In the genomic region with DNA sequence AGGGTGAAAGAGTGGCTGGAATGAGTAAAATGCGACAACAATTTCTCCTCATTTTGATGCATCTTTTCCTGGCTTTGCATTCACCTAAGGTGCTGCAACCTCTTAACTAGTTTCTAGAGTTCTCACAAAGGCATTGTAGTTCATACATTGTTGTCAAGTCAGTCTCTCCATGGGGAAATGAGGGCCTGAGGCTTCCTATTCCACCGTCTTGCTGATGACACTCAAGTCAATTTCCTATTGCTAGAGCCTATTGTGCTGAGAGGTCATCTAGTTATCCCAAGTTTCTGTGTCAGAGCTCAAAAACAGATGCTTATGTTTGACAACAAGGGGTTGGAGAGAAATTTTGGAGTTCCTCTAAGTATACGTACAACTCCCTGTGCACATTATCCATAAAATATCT, we compare ENCODE assay signal across 1 cellular context.
TF ChIP-seq lines count a peak whose summit lies in the region.

No MANE protein-coding gene starts in this region.

TF ChIP-seq in H1, 55 proteins besides CTCF, POLR2A, EP300 and RAD21:
- TF ChIP-seq CHD2 (IDR thresholded peaks at IDR 0.05; ENCODE audit: low read length) (no peak), CBX5 (IDR thresholded peaks at IDR 0.05; ENCODE audit: low read depth, low read length) (no peak), USF2 (IDR thresholded peaks at IDR 0.05; ENCODE audit: low read length) (no peak), RNF2 (IDR thresholded peaks at IDR 0.05; ENCODE audit: borderline replicate concordance, low read depth, low read length, missing control alignments, poor library complexity, severe bottlenecking) (no peak), POLR2AphosphoS5 (IDR thresholded peaks at IDR 0.05; ENCODE audit: low read depth, low read length) (no peak)
TF ChIP-seq in H1: peak in this region for 0.
